1 cellular context compared by ENCODE assay signal in genomic region chr11:45771194-45771941, GRCh38.
TF ChIP-seq lines count a peak whose summit lies in the region.

No MANE protein-coding gene starts in this region.

TF ChIP-seq in HepG2, 621 proteins besides CTCF, POLR2A, EP300 and RAD21 (continued from another document and continues in another):
- TF ChIP-seq, protein P1, sequence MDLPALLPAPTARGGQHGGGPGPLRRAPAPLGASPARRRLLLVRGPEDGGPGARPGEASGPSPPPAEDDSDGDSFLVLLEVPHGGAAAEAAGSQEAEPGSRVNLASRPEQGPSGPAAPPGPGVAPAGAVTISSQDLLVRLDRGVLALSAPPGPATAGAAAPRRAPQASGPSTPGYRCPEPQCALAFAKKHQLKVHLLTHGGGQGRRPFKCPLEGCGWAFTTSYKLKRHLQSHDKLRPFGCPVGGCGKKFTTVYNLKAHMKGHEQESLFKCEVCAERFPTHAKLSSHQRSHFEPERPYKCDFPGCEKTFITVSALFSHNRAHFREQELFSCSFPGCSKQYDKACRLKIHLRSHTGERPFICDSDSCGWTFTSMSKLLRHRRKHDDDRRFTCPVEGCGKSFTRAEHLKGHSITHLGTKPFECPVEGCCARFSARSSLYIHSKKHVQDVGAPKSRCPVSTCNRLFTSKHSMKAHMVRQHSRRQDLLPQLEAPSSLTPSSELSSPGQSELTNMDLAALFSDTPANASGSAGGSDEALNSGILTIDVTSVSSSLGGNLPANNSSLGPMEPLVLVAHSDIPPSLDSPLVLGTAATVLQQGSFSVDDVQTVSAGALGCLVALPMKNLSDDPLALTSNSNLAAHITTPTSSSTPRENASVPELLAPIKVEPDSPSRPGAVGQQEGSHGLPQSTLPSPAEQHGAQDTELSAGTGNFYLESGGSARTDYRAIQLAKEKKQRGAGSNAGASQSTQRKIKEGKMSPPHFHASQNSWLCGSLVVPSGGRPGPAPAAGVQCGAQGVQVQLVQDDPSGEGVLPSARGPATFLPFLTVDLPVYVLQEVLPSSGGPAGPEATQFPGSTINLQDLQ (CRISPR knock-in tag; IDR thresholded peaks at IDR 0.05) = 0 out of 2 replicates have a peak, but pooled peaks have one; percentile 38
- TF ChIP-seq HNF4G (IDR thresholded peaks at IDR 0.05; ENCODE audit: borderline replicate concordance, low read depth, low read length) (no peak), HNF4G (CRISPR knock-in tag; IDR thresholded peaks at IDR 0.05; ENCODE audit: borderline replicate concordance, low read depth) (no peak), MAZ (IDR thresholded peaks at IDR 0.05; ENCODE audit: borderline replicate concordance, low read depth, low read length) (no peak), MAZ (CRISPR knock-in tag; IDR thresholded peaks at IDR 0.05; ENCODE audit: low read depth) (no peak), NR2F1 (CRISPR knock-in tag; IDR thresholded peaks at IDR 0.05) (no peak), ZNF724P (CRISPR knock-in tag; IDR thresholded peaks at IDR 0.05; ENCODE audit: borderline replicate concordance) (no peak), REXO4 (CRISPR knock-in tag; IDR thresholded peaks at IDR 0.05; ENCODE audit: borderline replicate concordance) (no peak), PPARG (CRISPR knock-in tag; conservative IDR thresholded peaks at IDR 0.05) (no peak), EHMT2 (IDR thresholded peaks at IDR 0.05; ENCODE audit: borderline replicate concordance, low read depth, low read length) (no peak), ZNF772 (CRISPR knock-in tag; IDR thresholded peaks at IDR 0.05) (no peak), ZBTB21 (CRISPR knock-in tag; IDR thresholded peaks at IDR 0.05) (no peak), MAF1 (CRISPR knock-in tag; IDR thresholded peaks at IDR 0.05; ENCODE audit: borderline replicate concordance) (no peak), ARNT2 (CRISPR knock-in tag; IDR thresholded peaks at IDR 0.05; ENCODE audit: low read depth) (no peak), POLR2AphosphoS2 (IDR thresholded peaks at IDR 0.05; ENCODE audit: low read depth, low read length) (no peak), RBAK (CRISPR knock-in tag; IDR thresholded peaks at IDR 0.05) (no peak), TEAD3 (CRISPR knock-in tag; optimal IDR thresholded peaks at IDR 0.05; ENCODE audit: borderline replicate concordance) (peak; percentile 22), ATF7 (IDR thresholded peaks at IDR 0.05) (no peak), ATF7 (CRISPR knock-in tag; IDR thresholded peaks at IDR 0.05) (no peak), HCFC1 (IDR thresholded peaks at IDR 0.05; ENCODE audit: low read depth, low read length) (no peak), KDM5A (IDR thresholded peaks at IDR 0.05; ENCODE audit: borderline replicate concordance, low read length) (no peak), SMC3 (IDR thresholded peaks at IDR 0.05; ENCODE audit: low read length) (0 out of 2 replicates have a peak, but pooled peaks have one; percentile 45), PHF21A (CRISPR knock-in tag; IDR thresholded peaks at IDR 0.05) (peak; percentile 45; the same call in 1 of the 2 replicates), NR2C2 (CRISPR knock-in tag; IDR thresholded peaks at IDR 0.05; ENCODE audit: borderline replicate concordance) (no peak), KLF13 (CRISPR knock-in tag; IDR thresholded peaks at IDR 0.05) (no peak), TBX2 (CRISPR knock-in tag; IDR thresholded peaks at IDR 0.05; ENCODE audit: borderline replicate concordance) (0 out of 2 replicates have a peak, but pooled peaks have one; percentile 21), ZNF230 (CRISPR knock-in tag; IDR thresholded peaks at IDR 0.05) (no peak), ZNF7 (CRISPR knock-in tag; IDR thresholded peaks at IDR 0.05) (no peak), REL (CRISPR knock-in tag; conservative IDR thresholded peaks at IDR 0.05) (no peak), ZNF431 (CRISPR knock-in tag; IDR thresholded peaks at IDR 0.05; ENCODE audit: borderline replicate concordance, low read depth) (no peak)
- TF ChIP-seq, protein P2, sequence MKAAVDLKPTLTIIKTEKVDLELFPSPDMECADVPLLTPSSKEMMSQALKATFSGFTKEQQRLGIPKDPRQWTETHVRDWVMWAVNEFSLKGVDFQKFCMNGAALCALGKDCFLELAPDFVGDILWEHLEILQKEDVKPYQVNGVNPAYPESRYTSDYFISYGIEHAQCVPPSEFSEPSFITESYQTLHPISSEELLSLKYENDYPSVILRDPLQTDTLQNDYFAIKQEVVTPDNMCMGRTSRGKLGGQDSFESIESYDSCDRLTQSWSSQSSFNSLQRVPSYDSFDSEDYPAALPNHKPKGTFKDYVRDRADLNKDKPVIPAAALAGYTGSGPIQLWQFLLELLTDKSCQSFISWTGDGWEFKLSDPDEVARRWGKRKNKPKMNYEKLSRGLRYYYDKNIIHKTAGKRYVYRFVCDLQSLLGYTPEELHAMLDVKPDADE (CRISPR knock-in tag; IDR thresholded peaks at IDR 0.05) = no peak
- TF ChIP-seq, protein P3, sequence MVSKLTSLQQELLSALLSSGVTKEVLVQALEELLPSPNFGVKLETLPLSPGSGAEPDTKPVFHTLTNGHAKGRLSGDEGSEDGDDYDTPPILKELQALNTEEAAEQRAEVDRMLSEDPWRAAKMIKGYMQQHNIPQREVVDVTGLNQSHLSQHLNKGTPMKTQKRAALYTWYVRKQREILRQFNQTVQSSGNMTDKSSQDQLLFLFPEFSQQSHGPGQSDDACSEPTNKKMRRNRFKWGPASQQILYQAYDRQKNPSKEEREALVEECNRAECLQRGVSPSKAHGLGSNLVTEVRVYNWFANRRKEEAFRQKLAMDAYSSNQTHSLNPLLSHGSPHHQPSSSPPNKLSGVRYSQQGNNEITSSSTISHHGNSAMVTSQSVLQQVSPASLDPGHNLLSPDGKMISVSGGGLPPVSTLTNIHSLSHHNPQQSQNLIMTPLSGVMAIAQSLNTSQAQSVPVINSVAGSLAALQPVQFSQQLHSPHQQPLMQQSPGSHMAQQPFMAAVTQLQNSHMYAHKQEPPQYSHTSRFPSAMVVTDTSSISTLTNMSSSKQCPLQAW (CRISPR knock-in tag; IDR thresholded peaks at IDR 0.05) = no peak
- TF ChIP-seq, protein P4, sequence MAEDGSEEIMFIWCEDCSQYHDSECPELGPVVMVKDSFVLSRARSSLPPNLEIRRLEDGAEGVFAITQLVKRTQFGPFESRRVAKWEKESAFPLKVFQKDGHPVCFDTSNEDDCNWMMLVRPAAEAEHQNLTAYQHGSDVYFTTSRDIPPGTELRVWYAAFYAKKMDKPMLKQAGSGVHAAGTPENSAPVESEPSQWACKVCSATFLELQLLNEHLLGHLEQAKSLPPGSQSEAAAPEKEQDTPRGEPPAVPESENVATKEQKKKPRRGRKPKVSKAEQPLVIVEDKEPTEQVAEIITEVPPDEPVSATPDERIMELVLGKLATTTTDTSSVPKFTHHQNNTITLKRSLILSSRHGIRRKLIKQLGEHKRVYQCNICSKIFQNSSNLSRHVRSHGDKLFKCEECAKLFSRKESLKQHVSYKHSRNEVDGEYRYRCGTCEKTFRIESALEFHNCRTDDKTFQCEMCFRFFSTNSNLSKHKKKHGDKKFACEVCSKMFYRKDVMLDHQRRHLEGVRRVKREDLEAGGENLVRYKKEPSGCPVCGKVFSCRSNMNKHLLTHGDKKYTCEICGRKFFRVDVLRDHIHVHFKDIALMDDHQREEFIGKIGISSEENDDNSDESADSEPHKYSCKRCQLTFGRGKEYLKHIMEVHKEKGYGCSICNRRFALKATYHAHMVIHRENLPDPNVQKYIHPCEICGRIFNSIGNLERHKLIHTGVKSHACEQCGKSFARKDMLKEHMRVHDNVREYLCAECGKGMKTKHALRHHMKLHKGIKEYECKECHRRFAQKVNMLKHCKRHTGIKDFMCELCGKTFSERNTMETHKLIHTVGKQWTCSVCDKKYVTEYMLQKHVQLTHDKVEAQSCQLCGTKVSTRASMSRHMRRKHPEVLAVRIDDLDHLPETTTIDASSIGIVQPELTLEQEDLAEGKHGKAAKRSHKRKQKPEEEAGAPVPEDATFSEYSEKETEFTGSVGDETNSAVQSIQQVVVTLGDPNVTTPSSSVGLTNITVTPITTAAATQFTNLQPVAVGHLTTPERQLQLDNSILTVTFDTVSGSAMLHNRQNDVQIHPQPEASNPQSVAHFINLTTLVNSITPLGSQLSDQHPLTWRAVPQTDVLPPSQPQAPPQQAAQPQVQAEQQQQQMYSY (CRISPR knock-in tag; IDR thresholded peaks at IDR 0.05) = no peak
- TF ChIP-seq, protein P5, sequence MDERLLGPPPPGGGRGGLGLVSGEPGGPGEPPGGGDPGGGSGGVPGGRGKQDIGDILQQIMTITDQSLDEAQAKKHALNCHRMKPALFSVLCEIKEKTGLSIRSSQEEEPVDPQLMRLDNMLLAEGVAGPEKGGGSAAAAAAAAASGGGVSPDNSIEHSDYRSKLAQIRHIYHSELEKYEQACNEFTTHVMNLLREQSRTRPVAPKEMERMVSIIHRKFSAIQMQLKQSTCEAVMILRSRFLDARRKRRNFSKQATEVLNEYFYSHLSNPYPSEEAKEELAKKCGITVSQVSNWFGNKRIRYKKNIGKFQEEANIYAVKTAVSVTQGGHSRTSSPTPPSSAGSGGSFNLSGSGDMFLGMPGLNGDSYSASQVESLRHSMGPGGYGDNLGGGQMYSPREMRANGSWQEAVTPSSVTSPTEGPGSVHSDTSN (CRISPR knock-in tag; IDR thresholded peaks at IDR 0.05) = no peak
- TF ChIP-seq, protein P6, sequence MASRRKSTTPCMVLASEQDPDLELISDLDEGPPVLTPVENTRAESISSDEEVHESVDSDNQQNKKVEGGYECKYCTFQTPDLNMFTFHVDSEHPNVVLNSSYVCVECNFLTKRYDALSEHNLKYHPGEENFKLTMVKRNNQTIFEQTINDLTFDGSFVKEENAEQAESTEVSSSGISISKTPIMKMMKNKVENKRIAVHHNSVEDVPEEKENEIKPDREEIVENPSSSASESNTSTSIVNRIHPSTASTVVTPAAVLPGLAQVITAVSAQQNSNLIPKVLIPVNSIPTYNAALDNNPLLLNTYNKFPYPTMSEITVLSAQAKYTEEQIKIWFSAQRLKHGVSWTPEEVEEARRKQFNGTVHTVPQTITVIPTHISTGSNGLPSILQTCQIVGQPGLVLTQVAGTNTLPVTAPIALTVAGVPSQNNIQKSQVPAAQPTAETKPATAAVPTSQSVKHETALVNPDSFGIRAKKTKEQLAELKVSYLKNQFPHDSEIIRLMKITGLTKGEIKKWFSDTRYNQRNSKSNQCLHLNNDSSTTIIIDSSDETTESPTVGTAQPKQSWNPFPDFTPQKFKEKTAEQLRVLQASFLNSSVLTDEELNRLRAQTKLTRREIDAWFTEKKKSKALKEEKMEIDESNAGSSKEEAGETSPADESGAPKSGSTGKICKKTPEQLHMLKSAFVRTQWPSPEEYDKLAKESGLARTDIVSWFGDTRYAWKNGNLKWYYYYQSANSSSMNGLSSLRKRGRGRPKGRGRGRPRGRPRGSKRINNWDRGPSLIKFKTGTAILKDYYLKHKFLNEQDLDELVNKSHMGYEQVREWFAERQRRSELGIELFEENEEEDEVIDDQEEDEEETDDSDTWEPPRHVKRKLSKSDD (CRISPR knock-in tag; IDR thresholded peaks at IDR 0.05; ENCODE audit: low read depth) = no peak
- TF ChIP-seq, protein P7, sequence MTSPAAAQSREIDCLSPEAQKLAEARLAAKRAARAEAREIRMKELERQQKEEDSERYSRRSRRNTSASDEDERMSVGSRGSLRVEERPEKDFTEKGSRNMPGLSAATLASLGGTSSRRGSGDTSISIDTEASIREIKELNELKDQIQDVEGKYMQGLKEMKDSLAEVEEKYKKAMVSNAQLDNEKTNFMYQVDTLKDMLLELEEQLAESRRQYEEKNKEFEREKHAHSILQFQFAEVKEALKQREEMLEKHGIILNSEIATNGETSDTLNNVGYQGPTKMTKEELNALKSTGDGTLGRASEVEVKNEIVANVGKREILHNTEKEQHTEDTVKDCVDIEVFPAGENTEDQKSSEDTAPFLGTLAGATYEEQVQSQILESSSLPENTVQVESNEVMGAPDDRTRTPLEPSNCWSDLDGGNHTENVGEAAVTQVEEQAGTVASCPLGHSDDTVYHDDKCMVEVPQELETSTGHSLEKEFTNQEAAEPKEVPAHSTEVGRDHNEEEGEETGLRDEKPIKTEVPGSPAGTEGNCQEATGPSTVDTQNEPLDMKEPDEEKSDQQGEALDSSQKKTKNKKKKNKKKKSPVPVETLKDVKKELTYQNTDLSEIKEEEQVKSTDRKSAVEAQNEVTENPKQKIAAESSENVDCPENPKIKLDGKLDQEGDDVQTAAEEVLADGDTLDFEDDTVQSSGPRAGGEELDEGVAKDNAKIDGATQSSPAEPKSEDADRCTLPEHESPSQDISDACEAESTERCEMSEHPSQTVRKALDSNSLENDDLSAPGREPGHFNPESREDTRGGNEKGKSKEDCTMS (CRISPR knock-in tag; conservative IDR thresholded peaks at IDR 0.05) = no peak
- TF ChIP-seq, protein P8, sequence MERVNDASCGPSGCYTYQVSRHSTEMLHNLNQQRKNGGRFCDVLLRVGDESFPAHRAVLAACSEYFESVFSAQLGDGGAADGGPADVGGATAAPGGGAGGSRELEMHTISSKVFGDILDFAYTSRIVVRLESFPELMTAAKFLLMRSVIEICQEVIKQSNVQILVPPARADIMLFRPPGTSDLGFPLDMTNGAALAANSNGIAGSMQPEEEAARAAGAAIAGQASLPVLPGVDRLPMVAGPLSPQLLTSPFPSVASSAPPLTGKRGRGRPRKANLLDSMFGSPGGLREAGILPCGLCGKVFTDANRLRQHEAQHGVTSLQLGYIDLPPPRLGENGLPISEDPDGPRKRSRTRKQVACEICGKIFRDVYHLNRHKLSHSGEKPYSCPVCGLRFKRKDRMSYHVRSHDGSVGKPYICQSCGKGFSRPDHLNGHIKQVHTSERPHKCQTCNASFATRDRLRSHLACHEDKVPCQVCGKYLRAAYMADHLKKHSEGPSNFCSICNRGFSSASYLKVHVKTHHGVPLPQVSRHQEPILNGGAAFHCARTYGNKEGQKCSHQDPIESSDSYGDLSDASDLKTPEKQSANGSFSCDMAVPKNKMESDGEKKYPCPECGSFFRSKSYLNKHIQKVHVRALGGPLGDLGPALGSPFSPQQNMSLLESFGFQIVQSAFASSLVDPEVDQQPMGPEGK (CRISPR knock-in tag; IDR thresholded peaks at IDR 0.05) = no peak
